ENCODE assay signal across 9 cellular contexts in the genomic region with DNA sequence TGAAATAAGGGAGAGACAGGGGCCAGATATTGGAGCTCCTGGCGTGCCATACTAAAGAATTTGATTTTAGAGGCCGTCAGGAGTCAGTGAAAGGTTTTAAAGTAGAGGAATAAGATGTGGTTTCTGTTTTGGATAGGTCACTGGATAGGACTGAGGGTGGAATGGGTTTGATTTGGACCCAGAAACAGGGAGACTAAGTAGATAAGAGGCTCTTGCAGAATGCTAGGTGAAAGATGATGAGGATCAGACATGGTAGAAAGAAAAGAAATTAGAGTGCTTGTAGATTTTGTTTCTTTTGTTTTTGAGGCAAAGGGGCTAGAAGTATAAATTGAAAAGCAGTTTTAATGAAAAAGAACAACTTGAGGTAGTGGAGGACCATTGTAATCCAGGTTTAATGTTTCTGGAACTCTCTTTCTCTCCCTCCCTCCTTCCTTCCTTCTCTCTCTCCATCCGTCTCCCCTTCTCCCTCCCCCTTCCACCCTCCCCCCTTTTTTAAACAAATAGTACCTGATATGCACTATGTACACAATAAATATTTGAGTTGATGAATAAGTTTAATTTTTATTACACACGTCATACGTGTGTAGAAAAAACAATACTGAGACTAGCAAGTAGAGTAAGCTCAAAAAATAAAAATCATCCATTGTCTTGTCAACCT. TPM values are rescaled to one million over a fixed set of nuclear protein-coding genes. Genes with fewer than 3 reads are reported as not detected.
DNase-seq lines count a peak whose midpoint lies in the region; ATAC-seq and TF ChIP-seq lines count a peak whose summit lies in the region.
"Had no signal": no experiment of that assay in that cellular context is flagged by ENCODE, and none has a peak within 500 bp of the region (broad histone marks: within the 10 kb centered on the region; RNA-seq: fewer than 3 reads in every experiment).

No MANE protein-coding gene starts in this region.

- WGBS in esophagus squamous epithelium, 2 donors, result 3 to 10% methylated on average over 5 of the region's 5 CpGs

- H3K9ac ChIP-seq in rectal smooth muscle tissue (ENCODE audit: low read length), result peak overlapping the region; percentile 53

- H3K4me3 ChIP-seq in Peyer's patch, result peak overlapping the region; percentile 63 to 79 (median 72)
- peak overlapping the region; percentile 44 to 87 (median 70) for H3K4me3 ChIP-seq in esophagus squamous epithelium
- peak overlapping the region; percentile 74 for H3K4me3 ChIP-seq in rectal smooth muscle tissue (ENCODE audit: low read length)

- H3K27ac ChIP-seq in Peyer's patch (peak overlapping the region; percentile 91 to 96 (median 92)), esophagus squamous epithelium (peak overlapping the region; percentile 91 to 97 (median 92)), rectal smooth muscle tissue (ENCODE audit: low read depth, low read length) (peak overlapping the region; percentile 79)

- intact Hi-C loops in esophagus squamous epithelium (cut with DNase I), result no loop called here

- H3K4me1 ChIP-seq in Peyer's patch (peaks cover 0 to 53% (median 10%) of the 10 kb centered on the region in 4 donors), esophagus squamous epithelium (peaks cover 45 to 73% (median 51%) of the 10 kb centered on the region in 3 donors), rectal smooth muscle tissue (ENCODE audit: control insufficient read depth, insufficient read depth, low read length) (peaks cover 27% of the 10 kb centered on the region)

- TF ChIP-seq POLR2A in Peyer's patch (IDR thresholded peaks at IDR 0.05) (no peak), esophagus squamous epithelium (IDR thresholded peaks at IDR 0.05) (no peak)

- TF ChIP-seq CTCF in Peyer's patch (IDR thresholded peaks at IDR 0.05), result no peak
- TF ChIP-seq CTCF in esophagus squamous epithelium (IDR thresholded peaks at IDR 0.05), result no peak
- no peak for TF ChIP-seq CTCF in GM13976 (IDR thresholded peaks at IDR 0.05; ENCODE audit: borderline replicate concordance, control extremely low read depth, extremely low read depth, insufficient read depth, missing control alignments)

- in situ Hi-C loops in GM13976 (cut with MboI; ENCODE audit: low sequenced_read_pairs, unreplicated experiment), result no loop called here

- H3K36me3 ChIP-seq in Peyer's patch (no peaks in the 10 kb centered on the region), esophagus squamous epithelium (no peaks in the 10 kb centered on the region), rectal smooth muscle tissue (ENCODE audit: control insufficient read depth, insufficient read depth, low read length) (no peaks in the 10 kb centered on the region)

- ATAC-seq in HG02610 (IDR thresholded peaks at IDR 0.05; ENCODE audit: unreplicated experiment) (no peak), GM21367 (IDR thresholded peaks at IDR 0.05; ENCODE audit: unreplicated experiment) (no peak)

- peak; percentile 16 for DNase-seq in ELR (ENCODE audit: low read depth)
- no peak for DNase-seq in Peyer's patch
- no peak for DNase-seq in esophagus squamous epithelium (lab: John Stamatoyannopoulos, UW)
- DNase-seq in activated CD4-positive, CD25-positive, alpha-beta regulatory T cell (lab: John Stamatoyannopoulos, UW), result no peak
- DNase-seq in GM13976 (ENCODE audit: low spot score), result no peak
- DNase-seq: activated CD4-positive, alpha-beta T cell treated with anti-CD3 and anti-CD28 coated beads for 48 hours had no signal

- no peaks in the 10 kb centered on the region for H3K9me3 ChIP-seq in Peyer's patch
- no peaks in the 10 kb centered on the region for H3K9me3 ChIP-seq in esophagus squamous epithelium

- H3K27me3 ChIP-seq in Peyer's patch (no peaks in the 10 kb centered on the region), esophagus squamous epithelium (no peaks in the 10 kb centered on the region), rectal smooth muscle tissue (ENCODE audit: control insufficient read depth, insufficient read depth, low read length) (no peaks in the 10 kb centered on the region)

RNA-seq across cellular contexts. Expression of gene NDUFV2, which starts 1.9 kb away (rescaled TPM):
- 100 to 1,000 TPM in 2 of 4 donors, 10 to 100 TPM in 2; 83.3 to 132 (median 106) TPM for total RNA-seq in Peyer's patch
- total RNA-seq in esophagus squamous epithelium, result 100 to 1,000 TPM in 3 of 4 donors, 10 to 100 TPM in 1; 96.5 to 150 (median 110) TPM

RNA-seq across cellular contexts. Expression of gene ANKRD12, which starts 32.2 kb away (rescaled TPM):
- total RNA-seq in Peyer's patch (100 to 1,000 TPM in 1 of 4 donors, 10 to 100 TPM in 3; 39.9 to 172 (median 58.9) TPM), esophagus squamous epithelium (10 to 100 TPM; 13.0 to 60.3 (median 23.4) TPM)
